In the genomic region with DNA sequence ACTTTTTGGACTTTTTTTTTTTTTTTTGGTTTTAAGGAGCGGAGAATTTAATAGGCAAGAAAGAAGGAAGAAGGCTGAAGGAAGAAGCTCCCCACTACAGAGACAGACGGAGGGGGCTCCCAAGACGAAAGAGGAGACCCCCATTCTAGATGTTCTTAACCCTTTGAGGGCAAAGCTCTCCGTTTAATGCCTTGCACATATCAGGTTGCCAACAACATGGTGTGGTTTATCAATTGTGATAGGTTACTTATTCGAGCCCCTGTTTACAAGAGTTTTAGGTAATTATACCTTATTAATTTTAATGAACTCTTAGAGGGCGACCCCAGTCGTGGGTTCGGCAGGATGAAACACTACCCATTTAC, we compare ENCODE assay signal across 8 cellular contexts. TPM values are rescaled to one million over a fixed set of nuclear protein-coding genes. Genes with fewer than 3 reads are reported as not detected.
DNase-seq lines count a peak whose midpoint lies in the region; ATAC-seq and TF ChIP-seq lines count a peak whose summit lies in the region.

No MANE protein-coding gene starts in this region.

- no peaks in the 10 kb centered on the region for H3K27me3 Mint-ChIP-seq in IgD-negative memory B cell
- no peaks in the 10 kb centered on the region for H3K27me3 Mint-ChIP-seq in central memory CD8-positive, alpha-beta T cell

- H3K9me3 Mint-ChIP-seq in IgD-negative memory B cell, result no peaks in the 10 kb centered on the region
- H3K9me3 Mint-ChIP-seq in central memory CD8-positive, alpha-beta T cell, result no peaks in the 10 kb centered on the region

- no peak for ATAC-seq in central memory CD8-positive, alpha-beta T cell (replicated peaks; ENCODE audit: extremely low read depth, poor library complexity, severe bottlenecking)
- no peak for ATAC-seq in HG03571 (IDR thresholded peaks at IDR 0.05; ENCODE audit: unreplicated experiment)
- ATAC-seq in GM18907 (IDR thresholded peaks at IDR 0.05; ENCODE audit: unreplicated experiment), result no peak
- ATAC-seq in GM21529 (IDR thresholded peaks at IDR 0.05; ENCODE audit: unreplicated experiment), result no peak

- H3K9me3 ChIP-seq in AG04450 (ENCODE audit: control insufficient read depth, insufficient read depth, low read length) (no peaks in the 10 kb centered on the region), muscle layer of colon (ENCODE audit: low read length) (no peaks in the 10 kb centered on the region)

- peak overlapping the region; percentile 98 to 99 (median 99) for H3K27ac Mint-ChIP-seq in IgD-negative memory B cell
- peak overlapping the region; percentile 84 for H3K27ac Mint-ChIP-seq in central memory CD8-positive, alpha-beta T cell (ENCODE audit: low read depth)

- POLR2A ChIA-PET in AG04450 (lab: Yijun Ruan, JAX), result interaction anchor here (1.1 to 1.3 kb wide), 2 partner anchors 319 to 331 kb away, joined by 6 to 9 read pairs; a partner anchor contains a TSS

- H3K4me1 ChIP-seq in muscle layer of colon (ENCODE audit: insufficient read depth, low read length), result peaks cover 23% of the 10 kb centered on the region

- H3K27me3 ChIP-seq in AG04450 (ENCODE audit: control insufficient read depth, insufficient read depth, low read length) (no peaks in the 10 kb centered on the region), muscle layer of colon (ENCODE audit: control insufficient read depth in 1 of 2, insufficient read depth in 2 of 2, low read length in 2 of 2) (no peaks in the 10 kb centered on the region)

- H3K36me3 ChIP-seq in muscle layer of colon (ENCODE audit: insufficient read depth, low read length), result no peaks in the 10 kb centered on the region

- DNase-seq in AG04450 (ENCODE audit: low read depth, low spot score) (no peak), globus pallidus (ENCODE audit: low spot score) (no peak)
- DNase-seq in central memory CD8-positive, alpha-beta T cell (ENCODE audit: low spot score in 2 of 2), result no peak

- H3K27ac ChIP-seq in AG04450 (ENCODE audit: low read depth, low read length), result no peak overlapping the region
- peak overlapping the region; percentile 92 for H3K27ac ChIP-seq in muscle layer of colon (ENCODE audit: low read depth, low read length)

- peak overlapping the region; percentile 59 for H3K9ac ChIP-seq in muscle layer of colon (ENCODE audit: low read length)

- H3K4me1 Mint-ChIP-seq in IgD-negative memory B cell, result peaks cover 30 to 33% (median 31%) of the 10 kb centered on the region in 3 donors
- peaks cover 34% of the 10 kb centered on the region for H3K4me1 Mint-ChIP-seq in central memory CD8-positive, alpha-beta T cell

- CTCF ChIA-PET in AG04450 (lab: Charles Lee), result interaction anchor here (0.7 kb wide), 1 partner anchor 11 kb away, joined by 3 read pairs; no protein-coding TSS in a partner anchor

- H3K4me3 ChIP-seq in AG04450 (ENCODE audit: low read depth, low read length) (peak overlapping the region; percentile 80), muscle layer of colon (ENCODE audit: low read depth in 1 of 2, low read length in 2 of 2) (peak overlapping the region; percentile 60 to 64)

- peaks cover 11% of the 10 kb centered on the region for H3K36me3 Mint-ChIP-seq in IgD-negative memory B cell
- peaks cover 19% of the 10 kb centered on the region for H3K36me3 Mint-ChIP-seq in central memory CD8-positive, alpha-beta T cell (ENCODE audit: insufficient read depth)

- H3K4me3 Mint-ChIP-seq in IgD-negative memory B cell, result peak overlapping the region; percentile 98 to 99 (median 99)
- H3K4me3 Mint-ChIP-seq in central memory CD8-positive, alpha-beta T cell, result peak overlapping the region; percentile 96

- no peak for TF ChIP-seq CTCF in AG04450 (IDR thresholded peaks at IDR 0.05; ENCODE audit: low read depth, low read length)

RNA-seq across cellular contexts. Expression of a gene that starts 1.2 kb away (rescaled TPM):
- polyA plus RNA-seq in AG04450 (2011; rRNA removed), result 10.6 and 12.6 TPM in 2 replicates
- 8.4 and 12.6 TPM in 2 replicates for polyA minus RNA-seq in AG04450 (2011; rRNA and poly(A)+ RNA removed)
- 10.5 TPM for polyA plus RNA-seq in IgD-negative memory B cell
